Comparison of ENCODE assay signal across 25 cellular contexts in genomic region chr2:43897492-43897891, GRCh38. TPM values are rescaled to one million over a fixed set of nuclear protein-coding genes. Genes with fewer than 3 reads are reported as not detected.
"Had no signal": no experiment of that assay in that cellular context is flagged by ENCODE, and none has a peak within 500 bp of the region (broad histone marks: within the 10 kb centered on the region; RNA-seq: fewer than 3 reads in every experiment).

No MANE protein-coding gene starts in this region.

- H3K9me3 Mint-ChIP-seq: activated CD4-positive, alpha-beta T cell treated with anti-CD3 and anti-CD28 coated beads, Interleukin-2, amount 10 ng/mL, durations not matched to agents 7 days and 5 days; activated naive CD4-positive, alpha-beta T cell treated with anti-CD3 and anti-CD28 coated beads, Interleukin-2, amount 50 U/mL, for 24 hours; nephron progenitor cell had no signal

- ATAC-seq: esophagus mucosa, gastrocnemius medialis, heart right ventricle, left ventricle myocardium superior had no signal

- H3K27ac Mint-ChIP-seq: activated CD4-positive, alpha-beta T cell treated with anti-CD3 and anti-CD28 coated beads, Interleukin-2, amount 10 ng/mL, durations not matched to agents 7 days and 5 days; activated naive CD4-positive, alpha-beta T cell treated with anti-CD3 and anti-CD28 coated beads, Interleukin-2, amount 50 U/mL, for 24 hours had no signal

- H3K4me3 Mint-ChIP-seq: activated CD4-positive, alpha-beta T cell treated with anti-CD3 and anti-CD28 coated beads, Interleukin-2, amount 10 ng/mL, durations not matched to agents 7 days and 5 days; activated naive CD4-positive, alpha-beta T cell treated with anti-CD3 and anti-CD28 coated beads, Interleukin-2, amount 50 U/mL, for 24 hours; nephron progenitor cell had no signal

- DNase-seq: activated CD4-positive, alpha-beta T cell treated with anti-CD3 and anti-CD28 coated beads, Interleukin-2, amount 10 ng/mL, durations not matched to agents 7 days and 5 days; activated CD8-positive, alpha-beta memory T cell treated with anti-CD3 and anti-CD28 coated beads for 24 hours; activated CD8-positive, alpha-beta memory T cell treated with anti-CD3 and anti-CD28 coated beads, Interleukin-2, amount 50 U/mL, for 48 hours; activated effector memory CD4-positive, alpha-beta T cell treated with anti-CD3 and anti-CD28 coated beads, Interleukin-2, amount 50 U/mL, for 16 hours; activated T-cell treated with anti-CD3 and anti-CD28 coated beads, Interleukin-2, amount 50 U/mL, for 48 hours; adrenal gland; effector CD4-positive, alpha-beta T cell; gastrocnemius medialis; heart right ventricle; left ventricle myocardium superior; nephron progenitor cell; posterior cingulate gyrus; stimulated activated CD4-positive, alpha-beta T cell treated with anti-CD3 and anti-CD28 coated beads, Interleukin-2, amount 100 ng/mL, for 24 hours; stimulated activated naive CD4-positive, alpha-beta T cell treated with Interleukin-2 at 50 U/mL for 16 hours; T1000; thyroid gland had no signal

- H3K4me1 Mint-ChIP-seq: activated CD4-positive, alpha-beta T cell treated with anti-CD3 and anti-CD28 coated beads, Interleukin-2, amount 10 ng/mL, durations not matched to agents 7 days and 5 days; activated naive CD4-positive, alpha-beta T cell treated with anti-CD3 and anti-CD28 coated beads, Interleukin-2, amount 50 U/mL, for 24 hours had no signal

- H3K27me3 Mint-ChIP-seq: activated CD4-positive, alpha-beta T cell treated with anti-CD3 and anti-CD28 coated beads, Interleukin-2, amount 10 ng/mL, durations not matched to agents 7 days and 5 days; activated naive CD4-positive, alpha-beta T cell treated with anti-CD3 and anti-CD28 coated beads, Interleukin-2, amount 50 U/mL, for 24 hours had no signal

RNA-seq across cellular contexts. Expression of gene ABCG8, which starts 58.7 kb away (rescaled TPM):
- total RNA-seq: activated CD4-positive, alpha-beta T cell treated with anti-CD3 and anti-CD28 coated beads, Interleukin-2, amount 10 ng/mL, durations not matched to agents 7 days and 5 days; astrocyte; esophagus mucosa; kidney epithelial cell; left ventricle myocardium superior; myocyte; thyroid gland; urinary bladder had no signal

RNA-seq across cellular contexts. Expression of gene ABCG5, which starts 58.9 kb away (rescaled TPM):
- total RNA-seq: activated CD4-positive, alpha-beta T cell treated with anti-CD3 and anti-CD28 coated beads, Interleukin-2, amount 10 ng/mL, durations not matched to agents 7 days and 5 days; astrocyte; cerebellum; esophagus mucosa; gastrocnemius medialis; kidney epithelial cell; left ventricle myocardium superior; myocyte; skeletal muscle tissue; subcutaneous adipose tissue; thyroid gland; urinary bladder had no signal
